In the genomic region with DNA sequence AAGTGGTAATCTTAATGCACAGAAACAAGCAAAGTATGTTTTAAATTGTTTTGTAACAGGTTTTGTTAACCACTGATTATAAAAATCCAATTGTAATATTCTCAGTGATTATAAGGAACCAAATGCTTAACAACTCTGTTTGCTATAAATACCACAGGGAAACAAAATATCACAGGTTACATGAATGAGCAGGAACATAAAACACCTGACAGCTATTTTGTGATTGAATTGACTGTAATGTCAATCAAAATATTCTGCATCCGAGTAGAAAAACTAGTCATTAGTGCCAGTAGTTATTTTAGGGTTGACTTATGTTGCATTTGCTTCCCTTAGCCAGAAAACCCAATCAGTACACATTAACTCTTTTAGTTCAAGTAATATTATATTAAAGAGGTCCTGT, we compare ENCODE assay signal across 2 cellular contexts.
TF ChIP-seq lines count a peak whose summit lies in the region.

No MANE protein-coding gene starts in this region.

TF ChIP-seq in SK-N-SH, 30 proteins besides CTCF, POLR2A, EP300 and RAD21 (continued from another document):
- no peak for TF ChIP-seq FOSL2 (IDR thresholded peaks at IDR 0.05; ENCODE audit: borderline replicate concordance, low read depth)
- TF ChIP-seq, protein P1, sequence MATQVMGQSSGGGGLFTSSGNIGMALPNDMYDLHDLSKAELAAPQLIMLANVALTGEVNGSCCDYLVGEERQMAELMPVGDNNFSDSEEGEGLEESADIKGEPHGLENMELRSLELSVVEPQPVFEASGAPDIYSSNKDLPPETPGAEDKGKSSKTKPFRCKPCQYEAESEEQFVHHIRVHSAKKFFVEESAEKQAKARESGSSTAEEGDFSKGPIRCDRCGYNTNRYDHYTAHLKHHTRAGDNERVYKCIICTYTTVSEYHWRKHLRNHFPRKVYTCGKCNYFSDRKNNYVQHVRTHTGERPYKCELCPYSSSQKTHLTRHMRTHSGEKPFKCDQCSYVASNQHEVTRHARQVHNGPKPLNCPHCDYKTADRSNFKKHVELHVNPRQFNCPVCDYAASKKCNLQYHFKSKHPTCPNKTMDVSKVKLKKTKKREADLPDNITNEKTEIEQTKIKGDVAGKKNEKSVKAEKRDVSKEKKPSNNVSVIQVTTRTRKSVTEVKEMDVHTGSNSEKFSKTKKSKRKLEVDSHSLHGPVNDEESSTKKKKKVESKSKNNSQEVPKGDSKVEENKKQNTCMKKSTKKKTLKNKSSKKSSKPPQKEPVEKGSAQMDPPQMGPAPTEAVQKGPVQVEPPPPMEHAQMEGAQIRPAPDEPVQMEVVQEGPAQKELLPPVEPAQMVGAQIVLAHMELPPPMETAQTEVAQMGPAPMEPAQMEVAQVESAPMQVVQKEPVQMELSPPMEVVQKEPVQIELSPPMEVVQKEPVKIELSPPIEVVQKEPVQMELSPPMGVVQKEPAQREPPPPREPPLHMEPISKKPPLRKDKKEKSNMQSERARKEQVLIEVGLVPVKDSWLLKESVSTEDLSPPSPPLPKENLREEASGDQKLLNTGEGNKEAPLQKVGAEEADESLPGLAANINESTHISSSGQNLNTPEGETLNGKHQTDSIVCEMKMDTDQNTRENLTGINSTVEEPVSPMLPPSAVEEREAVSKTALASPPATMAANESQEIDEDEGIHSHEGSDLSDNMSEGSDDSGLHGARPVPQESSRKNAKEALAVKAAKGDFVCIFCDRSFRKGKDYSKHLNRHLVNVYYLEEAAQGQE (IDR thresholded peaks at IDR 0.05; ENCODE audit: low read depth, low read length), result no peak
- no peak for TF ChIP-seq NRF1 (IDR thresholded peaks at IDR 0.05; ENCODE audit: low read depth, low read length)
- no peak for TF ChIP-seq RCOR1 (IDR thresholded peaks at IDR 0.05; ENCODE audit: low read length)
- no peak for TF ChIP-seq MXI1 (IDR thresholded peaks at IDR 0.05; ENCODE audit: low read depth, low read length)
- no peak for TF ChIP-seq TEAD4 (IDR thresholded peaks at IDR 0.05; ENCODE audit: borderline replicate concordance, insufficient read depth)
- no peak for TF ChIP-seq POLR2AphosphoS5 (IDR thresholded peaks at IDR 0.05; ENCODE audit: low read depth, low read length)
- no peak for TF ChIP-seq RFX5 (IDR thresholded peaks at IDR 0.05; ENCODE audit: low read length)
- no peak for TF ChIP-seq EZH2phosphoT487 (IDR thresholded peaks at IDR 0.05; ENCODE audit: borderline replicate concordance, low read depth)
- no peak for TF ChIP-seq ELF1 (IDR thresholded peaks at IDR 0.05)
- TF ChIP-seq MEF2A (IDR thresholded peaks at IDR 0.05; ENCODE audit: borderline replicate concordance, low read depth), result no peak
- TF ChIP-seq, protein P2, sequence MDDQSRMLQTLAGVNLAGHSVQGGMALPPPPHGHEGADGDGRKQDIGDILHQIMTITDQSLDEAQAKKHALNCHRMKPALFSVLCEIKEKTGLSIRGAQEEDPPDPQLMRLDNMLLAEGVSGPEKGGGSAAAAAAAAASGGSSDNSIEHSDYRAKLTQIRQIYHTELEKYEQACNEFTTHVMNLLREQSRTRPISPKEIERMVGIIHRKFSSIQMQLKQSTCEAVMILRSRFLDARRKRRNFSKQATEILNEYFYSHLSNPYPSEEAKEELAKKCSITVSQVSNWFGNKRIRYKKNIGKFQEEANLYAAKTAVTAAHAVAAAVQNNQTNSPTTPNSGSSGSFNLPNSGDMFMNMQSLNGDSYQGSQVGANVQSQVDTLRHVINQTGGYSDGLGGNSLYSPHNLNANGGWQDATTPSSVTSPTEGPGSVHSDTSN (IDR thresholded peaks at IDR 0.05), result no peak
- no peak for TF ChIP-seq JUND (IDR thresholded peaks at IDR 0.05)
- TF ChIP-seq TAF1 (IDR thresholded peaks at IDR 0.05; ENCODE audit: borderline replicate concordance, low read depth, low read length), result no peak
- TF ChIP-seq GABPA (IDR thresholded peaks at IDR 0.05; ENCODE audit: low read depth), result no peak

TF ChIP-seq in SK-N-SH treated with all-trans-retinoic acid at 6 μM for 48 hours, 23 proteins besides CTCF, POLR2A, EP300 and RAD21:
- TF ChIP-seq, protein P3, sequence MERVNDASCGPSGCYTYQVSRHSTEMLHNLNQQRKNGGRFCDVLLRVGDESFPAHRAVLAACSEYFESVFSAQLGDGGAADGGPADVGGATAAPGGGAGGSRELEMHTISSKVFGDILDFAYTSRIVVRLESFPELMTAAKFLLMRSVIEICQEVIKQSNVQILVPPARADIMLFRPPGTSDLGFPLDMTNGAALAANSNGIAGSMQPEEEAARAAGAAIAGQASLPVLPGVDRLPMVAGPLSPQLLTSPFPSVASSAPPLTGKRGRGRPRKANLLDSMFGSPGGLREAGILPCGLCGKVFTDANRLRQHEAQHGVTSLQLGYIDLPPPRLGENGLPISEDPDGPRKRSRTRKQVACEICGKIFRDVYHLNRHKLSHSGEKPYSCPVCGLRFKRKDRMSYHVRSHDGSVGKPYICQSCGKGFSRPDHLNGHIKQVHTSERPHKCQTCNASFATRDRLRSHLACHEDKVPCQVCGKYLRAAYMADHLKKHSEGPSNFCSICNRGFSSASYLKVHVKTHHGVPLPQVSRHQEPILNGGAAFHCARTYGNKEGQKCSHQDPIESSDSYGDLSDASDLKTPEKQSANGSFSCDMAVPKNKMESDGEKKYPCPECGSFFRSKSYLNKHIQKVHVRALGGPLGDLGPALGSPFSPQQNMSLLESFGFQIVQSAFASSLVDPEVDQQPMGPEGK (CRISPR knock-in tag; IDR thresholded peaks at IDR 0.05; ENCODE audit: borderline replicate concordance), result no peak
- no peak for TF ChIP-seq BACH2 (CRISPR knock-in tag; IDR thresholded peaks at IDR 0.05; ENCODE audit: borderline replicate concordance)
- no peak for TF ChIP-seq PPARA (CRISPR knock-in tag; IDR thresholded peaks at IDR 0.05; ENCODE audit: borderline replicate concordance)
- TF ChIP-seq ARNTL (CRISPR knock-in tag; IDR thresholded peaks at IDR 0.05; ENCODE audit: borderline replicate concordance, low read depth), result no peak
- TF ChIP-seq RARB (CRISPR knock-in tag; IDR thresholded peaks at IDR 0.05), result no peak
- TF ChIP-seq, protein P4, sequence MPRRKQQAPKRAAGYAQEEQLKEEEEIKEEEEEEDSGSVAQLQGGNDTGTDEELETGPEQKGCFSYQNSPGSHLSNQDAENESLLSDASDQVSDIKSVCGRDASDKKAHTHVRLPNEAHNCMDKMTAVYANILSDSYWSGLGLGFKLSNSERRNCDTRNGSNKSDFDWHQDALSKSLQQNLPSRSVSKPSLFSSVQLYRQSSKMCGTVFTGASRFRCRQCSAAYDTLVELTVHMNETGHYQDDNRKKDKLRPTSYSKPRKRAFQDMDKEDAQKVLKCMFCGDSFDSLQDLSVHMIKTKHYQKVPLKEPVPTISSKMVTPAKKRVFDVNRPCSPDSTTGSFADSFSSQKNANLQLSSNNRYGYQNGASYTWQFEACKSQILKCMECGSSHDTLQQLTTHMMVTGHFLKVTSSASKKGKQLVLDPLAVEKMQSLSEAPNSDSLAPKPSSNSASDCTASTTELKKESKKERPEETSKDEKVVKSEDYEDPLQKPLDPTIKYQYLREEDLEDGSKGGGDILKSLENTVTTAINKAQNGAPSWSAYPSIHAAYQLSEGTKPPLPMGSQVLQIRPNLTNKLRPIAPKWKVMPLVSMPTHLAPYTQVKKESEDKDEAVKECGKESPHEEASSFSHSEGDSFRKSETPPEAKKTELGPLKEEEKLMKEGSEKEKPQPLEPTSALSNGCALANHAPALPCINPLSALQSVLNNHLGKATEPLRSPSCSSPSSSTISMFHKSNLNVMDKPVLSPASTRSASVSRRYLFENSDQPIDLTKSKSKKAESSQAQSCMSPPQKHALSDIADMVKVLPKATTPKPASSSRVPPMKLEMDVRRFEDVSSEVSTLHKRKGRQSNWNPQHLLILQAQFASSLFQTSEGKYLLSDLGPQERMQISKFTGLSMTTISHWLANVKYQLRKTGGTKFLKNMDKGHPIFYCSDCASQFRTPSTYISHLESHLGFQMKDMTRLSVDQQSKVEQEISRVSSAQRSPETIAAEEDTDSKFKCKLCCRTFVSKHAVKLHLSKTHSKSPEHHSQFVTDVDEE (CRISPR knock-in tag; IDR thresholded peaks at IDR 0.05), result no peak
- TF ChIP-seq, protein P5, sequence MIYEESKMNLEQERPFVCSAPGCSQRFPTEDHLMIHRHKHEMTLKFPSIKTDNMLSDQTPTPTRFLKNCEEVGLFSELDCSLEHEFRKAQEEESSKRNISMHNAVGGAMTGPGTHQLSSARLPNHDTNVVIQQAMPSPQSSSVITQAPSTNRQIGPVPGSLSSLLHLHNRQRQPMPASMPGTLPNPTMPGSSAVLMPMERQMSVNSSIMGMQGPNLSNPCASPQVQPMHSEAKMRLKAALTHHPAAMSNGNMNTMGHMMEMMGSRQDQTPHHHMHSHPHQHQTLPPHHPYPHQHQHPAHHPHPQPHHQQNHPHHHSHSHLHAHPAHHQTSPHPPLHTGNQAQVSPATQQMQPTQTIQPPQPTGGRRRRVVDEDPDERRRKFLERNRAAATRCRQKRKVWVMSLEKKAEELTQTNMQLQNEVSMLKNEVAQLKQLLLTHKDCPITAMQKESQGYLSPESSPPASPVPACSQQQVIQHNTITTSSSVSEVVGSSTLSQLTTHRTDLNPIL (CRISPR knock-in tag; IDR thresholded peaks at IDR 0.05; ENCODE audit: low read depth), result no peak
- TF ChIP-seq CSDC2 (CRISPR knock-in tag; IDR thresholded peaks at IDR 0.05), result no peak
- no peak for TF ChIP-seq ZFP30 (CRISPR knock-in tag; IDR thresholded peaks at IDR 0.05)
- no peak for TF ChIP-seq ESRRG (CRISPR knock-in tag; IDR thresholded peaks at IDR 0.05)
- TF ChIP-seq GLIS3 (CRISPR knock-in tag; IDR thresholded peaks at IDR 0.05), result no peak
- TF ChIP-seq ISL1 (CRISPR knock-in tag; IDR thresholded peaks at IDR 0.05), result no peak
- no peak for TF ChIP-seq TOX (CRISPR knock-in tag; IDR thresholded peaks at IDR 0.05; ENCODE audit: borderline replicate concordance)
- TF ChIP-seq, protein P6, sequence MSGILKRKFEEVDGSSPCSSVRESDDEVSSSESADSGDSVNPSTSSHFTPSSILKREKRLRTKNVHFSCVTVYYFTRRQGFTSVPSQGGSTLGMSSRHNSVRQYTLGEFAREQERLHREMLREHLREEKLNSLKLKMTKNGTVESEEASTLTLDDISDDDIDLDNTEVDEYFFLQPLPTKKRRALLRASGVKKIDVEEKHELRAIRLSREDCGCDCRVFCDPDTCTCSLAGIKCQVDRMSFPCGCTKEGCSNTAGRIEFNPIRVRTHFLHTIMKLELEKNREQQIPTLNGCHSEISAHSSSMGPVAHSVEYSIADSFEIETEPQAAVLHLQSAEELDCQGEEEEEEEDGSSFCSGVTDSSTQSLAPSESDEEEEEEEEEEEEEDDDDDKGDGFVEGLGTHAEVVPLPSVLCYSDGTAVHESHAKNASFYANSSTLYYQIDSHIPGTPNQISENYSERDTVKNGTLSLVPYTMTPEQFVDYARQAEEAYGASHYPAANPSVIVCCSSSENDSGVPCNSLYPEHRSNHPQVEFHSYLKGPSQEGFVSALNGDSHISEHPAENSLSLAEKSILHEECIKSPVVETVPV (CRISPR knock-in tag; IDR thresholded peaks at IDR 0.05), result no peak
- TF ChIP-seq, protein P7, sequence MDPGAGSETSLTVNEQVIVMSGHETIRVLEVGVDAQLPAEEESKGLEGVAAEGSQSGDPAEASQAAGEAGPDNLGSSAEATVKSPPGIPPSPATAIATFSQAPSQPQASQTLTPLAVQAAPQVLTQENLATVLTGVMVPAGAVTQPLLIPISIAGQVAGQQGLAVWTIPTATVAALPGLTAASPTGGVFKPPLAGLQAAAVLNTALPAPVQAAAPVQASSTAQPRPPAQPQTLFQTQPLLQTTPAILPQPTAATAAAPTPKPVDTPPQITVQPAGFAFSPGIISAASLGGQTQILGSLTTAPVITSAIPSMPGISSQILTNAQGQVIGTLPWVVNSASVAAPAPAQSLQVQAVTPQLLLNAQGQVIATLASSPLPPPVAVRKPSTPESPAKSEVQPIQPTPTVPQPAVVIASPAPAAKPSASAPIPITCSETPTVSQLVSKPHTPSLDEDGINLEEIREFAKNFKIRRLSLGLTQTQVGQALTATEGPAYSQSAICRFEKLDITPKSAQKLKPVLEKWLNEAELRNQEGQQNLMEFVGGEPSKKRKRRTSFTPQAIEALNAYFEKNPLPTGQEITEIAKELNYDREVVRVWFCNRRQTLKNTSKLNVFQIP (CRISPR knock-in tag; IDR thresholded peaks at IDR 0.05; ENCODE audit: borderline replicate concordance, low read depth), result no peak
- no peak for TF ChIP-seq ZNF8 (CRISPR knock-in tag; IDR thresholded peaks at IDR 0.05)
TF ChIP-seq in SK-N-SH treated with all-trans-retinoic acid at 6 μM for 48 hours: peak in this region for 0.
